In the genomic region with DNA sequence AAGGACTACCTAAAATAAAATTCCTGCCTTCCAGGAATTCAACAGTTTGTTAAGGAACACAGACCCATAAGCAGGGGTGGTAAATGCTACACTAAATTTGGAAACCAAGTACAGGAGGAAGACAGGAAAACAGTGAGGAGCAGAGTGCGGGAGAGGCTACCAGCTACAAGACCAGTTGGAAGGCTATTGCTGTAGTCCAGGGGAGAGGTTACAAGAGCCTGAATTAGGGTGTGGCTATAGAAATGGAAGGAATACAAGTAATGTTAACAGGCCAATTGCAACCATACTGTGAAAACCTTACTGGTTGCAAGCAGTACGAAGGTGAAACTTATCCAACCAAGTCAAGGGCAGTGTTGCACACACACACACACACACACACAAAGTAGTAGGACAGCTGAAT, we compare ENCODE assay signal across 8 cellular contexts. TPM values are rescaled to one million over a fixed set of nuclear protein-coding genes. Genes with fewer than 3 reads are reported as not detected.
DNase-seq lines count a peak whose midpoint lies in the region; ATAC-seq and TF ChIP-seq lines count a peak whose summit lies in the region.

No MANE protein-coding gene starts in this region.

- H2AK5ac ChIP-seq in IMR-90 (ENCODE audit: low read depth, low read length) = no peak overlapping the region

- no TSS peak for BruUV-seq in IMR-90 (replicated peaks; lab: Mats Ljungman, UMichigan)

- H2AK9ac ChIP-seq in IMR-90 (replicated peaks; ENCODE audit: low read depth, low read length, poor library complexity) = no peak overlapping the region

- no peak overlapping the region for H3K4ac ChIP-seq in IMR-90 (ENCODE audit: low read depth, low read length)

- H3K4me3 Mint-ChIP-seq in brain = peak overlapping the region; percentile 94 to 99 (median 97)

- no peak overlapping the region for H2BK15ac ChIP-seq in IMR-90 (ENCODE audit: low read depth, low read length)

- peak overlapping the region; percentile 69 for H2AFZ ChIP-seq in IMR-90 (replicated peaks; ENCODE audit: low read length, poor library complexity)

- dilution Hi-C loops in IMR-90 (cut with HindIII; ENCODE audit: low sequenced_read_pairs, unreplicated experiment) = no loop called here

- H3K79me1 ChIP-seq in IMR-90 (ENCODE audit: low read depth in 1 of 2, low read length in 2 of 2) = peaks cover 8 to 18% of the 10 kb centered on the region in 2 experiments

- H3K18ac ChIP-seq in IMR-90 (ENCODE audit: low read depth, low read length) = no peak overlapping the region

- peak overlapping the region; percentile 70 to 83; a peak in 3 of 4 replicates for H4K8ac ChIP-seq in IMR-90 (ENCODE audit: low read depth in 2 of 2, low read length in 2 of 2)

- H3K27ac Mint-ChIP-seq in brain = peak overlapping the region in 4 of 5 experiments; percentile 9 to 99 (median 34)

- intact Hi-C loops in IMR-90 (cut with micrococcal nuclease) = loop anchor here (5.0 kb wide), 3 partner anchors 36 to 141 kb away; a partner anchor contains a TSS
- intact Hi-C loops in Right ventricle myocardium inferior (cut with DNase I) = loop anchor here (5.0 to 10.0 kb wide), 2 partner anchors 69 to 239 kb away; a partner anchor contains a TSS

- H3K4me3 ChIP-seq in BE2C (ENCODE audit: low read depth, low read length) (peak overlapping the region; percentile 94), IMR-90 (ENCODE audit: insufficient read depth, low read depth, low read length) (no peak overlapping the region), muscle layer of colon (ENCODE audit: low read depth in 1 of 2, low read length in 2 of 2) (peak overlapping the region in 1 of 2 donors; percentile 90)

- WGBS in IMR-90 (ENCODE audit: extremely low coverage in 2 of 2, insufficient read length in 1 of 2), 2 experiments = no CpG with 5 or more reads among the region's 2 CpGs

- no peak overlapping the region for H3K27ac ChIP-seq in IMR-90 (ENCODE audit: insufficient read depth, low read length)
- no peak overlapping the region for H3K27ac ChIP-seq in muscle layer of colon (ENCODE audit: low read depth, low read length)

- H3K4me1 ChIP-seq in BE2C = peaks cover 2% of the 10 kb centered on the region; the same call in 1 of the 2 replicates
- H3K4me1 ChIP-seq in IMR-90 (ENCODE audit: control insufficient read depth, insufficient read depth, low read length) = peaks cover 2% of the 10 kb centered on the region; the same call in 1 of the 2 replicates
- H3K4me1 ChIP-seq in muscle layer of colon (ENCODE audit: insufficient read depth, low read length) = peaks cover 20% of the 10 kb centered on the region

- DNase-seq in BE2C = no peak
- no peak for DNase-seq in IMR-90
- no peak for DNase-seq in SIG-M5 (lab: John Stamatoyannopoulos, UW)
- no peak for DNase-seq in NCI-H2107 treated with DMSO at 0.1 percent for 48 hours (lab: John Stamatoyannopoulos, UW; ENCODE audit: unreplicated experiment)
- DNase-seq in SW 1271 (lab: John Stamatoyannopoulos, UW) = no peak
- DNase-seq in Right ventricle myocardium inferior (ENCODE audit: missing footprints) = no peak

- peaks cover 41% of the 10 kb centered on the region for H3K4me1 Mint-ChIP-seq in brain

- TF ChIP-seq RAD21 in IMR-90 (IDR thresholded peaks at IDR 0.05; ENCODE audit: low read length) = no peak

- no peak overlapping the region for H3K56ac ChIP-seq in IMR-90 (ENCODE audit: extremely low read depth, insufficient read depth, low read length)

- CTCF ChIA-PET in IMR-90 (lab: Yijun Ruan, JAX) = no interaction called here

- no peak overlapping the region for H2BK120ac ChIP-seq in IMR-90 (ENCODE audit: low read depth, low read length)

- peaks cover 10% of the 10 kb centered on the region for H4K20me1 ChIP-seq in IMR-90 (ENCODE audit: insufficient read depth, low read length)

- 0 out of 2 replicates have a peak, but pooled peaks cover 3% of the 10 kb centered on the region for H3K9me1 ChIP-seq in IMR-90 (ENCODE audit: insufficient read depth, low read length)

- peak overlapping the region; percentile 93; the same call in 1 of the 2 replicates for H3K4me2 ChIP-seq in IMR-90 (ENCODE audit: low read depth, low read length)

- H4K5ac ChIP-seq in IMR-90 (ENCODE audit: low read depth, low read length) = no peak overlapping the region

- no peak overlapping the region for H3K23ac ChIP-seq in IMR-90 (ENCODE audit: low read depth, low read length)

- no peak overlapping the region for H2BK20ac ChIP-seq in IMR-90 (ENCODE audit: low read depth, low read length)

- no peak for ATAC-seq in IMR-90 (ENCODE audit: low read depth)
- ATAC-seq in Right ventricle myocardium inferior = no peak

- no peak for TF ChIP-seq POLR2A in IMR-90 (IDR thresholded peaks at IDR 0.05; ENCODE audit: low read depth, low read length)

- TF ChIP-seq CTCF in BE2C (IDR thresholded peaks at IDR 0.05; ENCODE audit: low read depth, low read length) = no peak
- TF ChIP-seq CTCF in IMR-90 (conservative IDR thresholded peaks at IDR 0.05; ENCODE audit: low read depth, low read length) = no peak
- no peak for TF ChIP-seq CTCF in brain (conservative IDR thresholded peaks at IDR 0.05)

- peaks cover 12% of the 10 kb centered on the region for H3K36me3 ChIP-seq in BE2C
- H3K36me3 ChIP-seq in IMR-90 (ENCODE audit: control insufficient read depth, insufficient read depth, low read length) = no peaks in the 10 kb centered on the region
- H3K36me3 ChIP-seq in muscle layer of colon (ENCODE audit: insufficient read depth, low read length) = no peaks in the 10 kb centered on the region

- H3K36me3 Mint-ChIP-seq in brain = peaks cover 13% of the 10 kb centered on the region

- H2BK5ac ChIP-seq in IMR-90 (ENCODE audit: low read depth, low read length, poor library complexity, severe bottlenecking) = no peak overlapping the region

- H3K9me3 Mint-ChIP-seq in brain = no peaks in the 10 kb centered on the region

- H3K9ac ChIP-seq in IMR-90 (ENCODE audit: low read depth, low read length) (no peak overlapping the region; the same call in 1 of the 2 replicates), muscle layer of colon (ENCODE audit: low read length) (peak overlapping the region; percentile 84)

- H3K14ac ChIP-seq in IMR-90 (replicated peaks; ENCODE audit: low read depth, low read length) = no peak overlapping the region

- H3K27me3 Mint-ChIP-seq in brain = peaks cover 40% of the 10 kb centered on the region

- H4K91ac ChIP-seq in IMR-90 (ENCODE audit: insufficient read depth, low read depth, low read length) = no peak overlapping the region

- in situ Hi-C loops in IMR-90 (cut with MboI; ENCODE audit: low sequenced_read_pairs) = no loop called here

- POLR2A ChIA-PET in IMR-90 (lab: Charles Lee; ENCODE audit: unreplicated experiment) = no interaction called here

- H3K9me3 ChIP-seq in BE2C = no peaks in the 10 kb centered on the region
- H3K9me3 ChIP-seq in IMR-90 (ENCODE audit: control insufficient read depth, insufficient read depth, low read length) = no peaks in the 10 kb centered on the region
- no peaks in the 10 kb centered on the region for H3K9me3 ChIP-seq in muscle layer of colon (ENCODE audit: low read length)

- peaks cover 20% of the 10 kb centered on the region for H3K27me3 ChIP-seq in BE2C
- H3K27me3 ChIP-seq in IMR-90 (ENCODE audit: control insufficient read depth, insufficient read depth, low read length) = peaks cover 3% of the 10 kb centered on the region; the same call in 1 of the 2 replicates
- H3K27me3 ChIP-seq in muscle layer of colon (ENCODE audit: control insufficient read depth in 1 of 2, insufficient read depth in 2 of 2, low read length in 2 of 2) = no peaks in the 10 kb centered on the region

TF ChIP-seq in IMR-90, 13 proteins besides CTCF, POLR2A, EP300 and RAD21 (continues in another document):
- TF ChIP-seq, protein P1, sequence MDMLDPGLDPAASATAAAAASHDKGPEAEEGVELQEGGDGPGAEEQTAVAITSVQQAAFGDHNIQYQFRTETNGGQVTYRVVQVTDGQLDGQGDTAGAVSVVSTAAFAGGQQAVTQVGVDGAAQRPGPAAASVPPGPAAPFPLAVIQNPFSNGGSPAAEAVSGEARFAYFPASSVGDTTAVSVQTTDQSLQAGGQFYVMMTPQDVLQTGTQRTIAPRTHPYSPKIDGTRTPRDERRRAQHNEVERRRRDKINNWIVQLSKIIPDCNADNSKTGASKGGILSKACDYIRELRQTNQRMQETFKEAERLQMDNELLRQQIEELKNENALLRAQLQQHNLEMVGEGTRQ (IDR thresholded peaks at IDR 0.05; ENCODE audit: low read depth, low read length) = no peak
- TF ChIP-seq RCOR1 (IDR thresholded peaks at IDR 0.05; ENCODE audit: insufficient replicate concordance, low read length) (no peak), RFX5 (IDR thresholded peaks at IDR 0.05; ENCODE audit: low read depth, low read length) (no peak)
- TF ChIP-seq, protein P2, sequence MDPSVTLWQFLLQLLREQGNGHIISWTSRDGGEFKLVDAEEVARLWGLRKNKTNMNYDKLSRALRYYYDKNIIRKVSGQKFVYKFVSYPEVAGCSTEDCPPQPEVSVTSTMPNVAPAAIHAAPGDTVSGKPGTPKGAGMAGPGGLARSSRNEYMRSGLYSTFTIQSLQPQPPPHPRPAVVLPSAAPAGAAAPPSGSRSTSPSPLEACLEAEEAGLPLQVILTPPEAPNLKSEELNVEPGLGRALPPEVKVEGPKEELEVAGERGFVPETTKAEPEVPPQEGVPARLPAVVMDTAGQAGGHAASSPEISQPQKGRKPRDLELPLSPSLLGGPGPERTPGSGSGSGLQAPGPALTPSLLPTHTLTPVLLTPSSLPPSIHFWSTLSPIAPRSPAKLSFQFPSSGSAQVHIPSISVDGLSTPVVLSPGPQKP (IDR thresholded peaks at IDR 0.05; ENCODE audit: borderline replicate concordance, low read depth, low read length) = no peak

RNA-seq across cellular contexts. Expression of a gene that starts 0.9 kb away (rescaled TPM):
- 20.2 TPM for polyA plus RNA-seq in BE2C (2012; ENCODE audit: insufficient read depth, insufficient read length, low read depth)
- total RNA-seq in IMR-90 (2012; rRNA removed) (66.7 and 75.1 TPM in 2 replicates), Right ventricle myocardium inferior (25.4 TPM)
- polyA plus RNA-seq in IMR-90 (2012; rRNA removed) (39.1 and 45.7 TPM in 2 replicates), brain (ENCODE audit: insufficient read depth, low read depth, low replicate concordance) (19.0 TPM)
- polyA plus RNA-seq in IMR-90 (2012; cell fraction: cytosol; rRNA removed) = 10.4 and 30.9 TPM in 2 replicates
- polyA plus RNA-seq in IMR-90 (2012; cell fraction: nucleus; rRNA removed; ENCODE audit: low replicate concordance) = 9.0 and 32.7 TPM in 2 replicates

RNA-seq across cellular contexts. Expression of a gene that starts 11.5 kb away (rescaled TPM):
- 16.3 TPM for polyA plus RNA-seq in BE2C (2012; ENCODE audit: insufficient read depth, insufficient read length, low read depth)
- 12.5 and 17.5 TPM in 2 replicates for total RNA-seq in IMR-90 (2012; rRNA removed)
- 6.9 and 7.6 TPM in 2 replicates for polyA plus RNA-seq in IMR-90 (2012; rRNA removed)
- 2.6 and 3.5 TPM in 2 replicates for polyA plus RNA-seq in IMR-90 (2012; cell fraction: cytosol; rRNA removed)
- polyA plus RNA-seq in IMR-90 (2012; cell fraction: nucleus; rRNA removed; ENCODE audit: low replicate concordance) = 2.4 and 5.6 TPM in 2 replicates
- 6.0 TPM for polyA plus RNA-seq in brain (ENCODE audit: insufficient read depth, low read depth, low replicate concordance)
- total RNA-seq in Right ventricle myocardium inferior = 7.1 TPM

RNA-seq across cellular contexts. Expression of a gene that starts 54.0 kb away (rescaled TPM):
- polyA plus RNA-seq in BE2C (2012; ENCODE audit: insufficient read depth, insufficient read length, low read depth) = not detected
- not detected in 2 replicates for total RNA-seq in IMR-90 (2012; rRNA removed)
- polyA plus RNA-seq in IMR-90 (2012; rRNA removed) = not detected in 2 replicates
- polyA plus RNA-seq in IMR-90 (2012; cell fraction: cytosol; rRNA removed) = not detected in 2 replicates
- not detected in 2 replicates for polyA plus RNA-seq in IMR-90 (2012; cell fraction: nucleus; rRNA removed; ENCODE audit: low replicate concordance)
- polyA plus RNA-seq in brain (ENCODE audit: insufficient read depth, low read depth, low replicate concordance) = not detected
- total RNA-seq in Right ventricle myocardium inferior = not detected
